9 cellular contexts compared by ENCODE assay signal in genomic region chr6:51790946-51791345, GRCh38.
"Had no signal": no experiment of that assay in that cellular context is flagged by ENCODE, and none has a peak within 500 bp of the region (broad histone marks: within the 10 kb centered on the region; RNA-seq: fewer than 3 reads in every experiment).

No MANE protein-coding gene starts in this region.

- DNase-seq: H7, HFFc6, KBM-7 had no signal

- H3K9me3 ChIP-seq: HAP-1 had no signal

- H3K4me1 ChIP-seq: HAP-1 had no signal

- H2AFZ ChIP-seq: GM23338 had no signal

- H3K36me3 ChIP-seq: HAP-1 had no signal

- ATAC-seq: GM23338, HCT116, HepG2 had no signal

- H3K4me2 ChIP-seq: GM23338, KMS-11 had no signal

- H3K27ac ChIP-seq: HL-60, KMS-11 had no signal

- H3K4me3 ChIP-seq: GM23338, HAP-1 had no signal
